Comparison of ENCODE assay signal across 15 cellular contexts in genomic region chr7:16651391-16652254, GRCh38. TPM values are rescaled to one million over a fixed set of nuclear protein-coding genes. Genes with fewer than 3 reads are reported as not detected.
DNase-seq lines count a peak whose midpoint lies in the region; ATAC-seq, FAIRE-seq and TF ChIP-seq lines count a peak whose summit lies in the region.
"Had no signal": no experiment of that assay in that cellular context is flagged by ENCODE, and none has a peak within 500 bp of the region (broad histone marks: within the 10 kb centered on the region; RNA-seq: fewer than 3 reads in every experiment).

No MANE protein-coding gene starts in this region.

- H3K4me1 Mint-ChIP-seq in CD4-positive, CD25-positive, alpha-beta regulatory T cell: peaks cover 55 to 71% (median 58%) of the 10 kb centered on the region in 4 donors
- H3K4me1 Mint-ChIP-seq in endothelial cell (ENCODE audit: unreplicated experiment): peaks cover 74% of the 10 kb centered on the region

- no peak overlapping the region for H2BK15ac ChIP-seq in IMR-90 (ENCODE audit: low read depth, low read length)

- H3K18ac ChIP-seq in IMR-90 (ENCODE audit: low read depth, low read length): no peak overlapping the region

- H3K4me3 ChIP-seq in CD4-positive, CD25-positive, alpha-beta regulatory T cell (ENCODE audit: low read depth, low read length): peak overlapping the region; percentile 22
- no peak overlapping the region for H3K4me3 ChIP-seq in IMR-90 (ENCODE audit: insufficient read depth, low read depth, low read length)
- H3K4me3 ChIP-seq in keratinocyte (ENCODE audit: control insufficient read depth in 2 of 3, extremely low read depth in 1 of 3, insufficient read depth in 2 of 3, low read depth in 1 of 3, low read length in 3 of 3): no peak overlapping the region
- H3K4me3 ChIP-seq: colonic mucosa had no signal

- H3K9me1 ChIP-seq in IMR-90 (ENCODE audit: insufficient read depth, low read length): peaks cover 10% of the 10 kb centered on the region
- H3K9me1 ChIP-seq in keratinocyte (ENCODE audit: control insufficient read depth, extremely low read depth, insufficient read depth, low read length): no peaks in the 10 kb centered on the region

- H3K56ac ChIP-seq in IMR-90 (ENCODE audit: extremely low read depth, insufficient read depth, low read length): no peak overlapping the region

- no peak overlapping the region for H3K14ac ChIP-seq in IMR-90 (replicated peaks; ENCODE audit: low read depth, low read length)

- no peak overlapping the region for H4K91ac ChIP-seq in IMR-90 (ENCODE audit: insufficient read depth, low read depth, low read length)

- CTCF ChIA-PET in IMR-90 (lab: Yijun Ruan, JAX): no interaction called here
- CTCF ChIA-PET in GM10248 (lab: Yijun Ruan, JAX): interaction anchor here (0.9 to 1.6 kb wide), 5 partner anchors 10 to 93 kb away, joined by 3 to 5 read pairs (median 3); no protein-coding TSS in a partner anchor

- no peaks in the 10 kb centered on the region for H3K9me3 ChIP-seq in CD4-positive, CD25-positive, alpha-beta regulatory T cell (ENCODE audit: control insufficient read depth in 2 of 2, low read length in 2 of 2)
- H3K9me3 ChIP-seq in IMR-90 (ENCODE audit: control insufficient read depth, insufficient read depth, low read length): no peaks in the 10 kb centered on the region
- no peaks in the 10 kb centered on the region for H3K9me3 ChIP-seq in keratinocyte (ENCODE audit: control insufficient read depth, low read depth, low read length)
- H3K9me3 ChIP-seq: colonic mucosa had no signal

- H3K9me3 Mint-ChIP-seq in CD4-positive, CD25-positive, alpha-beta regulatory T cell: no peaks in the 10 kb centered on the region
- H3K9me3 Mint-ChIP-seq in endothelial cell (ENCODE audit: unreplicated experiment): no peaks in the 10 kb centered on the region
- H3K9me3 Mint-ChIP-seq: activated B cell treated with CpG ODN at 0.5 μM for 24 hours; nephron; T-helper 1 cell treated with Interleukin-12 subunit alpha and Interleukin-12 subunit beta and Interleukin-4 antibody, amounts not matched to agents 30 μg/mL and 1 μg/mL, for 36 hours had no signal

- H3K27ac ChIP-seq in CD4-positive, CD25-positive, alpha-beta regulatory T cell (ENCODE audit: insufficient read depth, low read length, poor library complexity, severe bottlenecking): no peak overlapping the region
- H3K27ac ChIP-seq in IMR-90 (ENCODE audit: insufficient read depth, low read length): no peak overlapping the region
- no peak overlapping the region for H3K27ac ChIP-seq in keratinocyte (ENCODE audit: control insufficient read depth, insufficient read depth, low read length)
- H3K27ac ChIP-seq: colonic mucosa had no signal

- H3K9ac ChIP-seq in IMR-90 (ENCODE audit: low read depth, low read length) (no peak overlapping the region), keratinocyte (ENCODE audit: control insufficient read depth, extremely low read depth, insufficient read depth, low read length) (no peak overlapping the region)

- peaks cover 4% of the 10 kb centered on the region for H3K36me3 Mint-ChIP-seq in CD4-positive, CD25-positive, alpha-beta regulatory T cell
- H3K36me3 Mint-ChIP-seq in endothelial cell (ENCODE audit: low read depth, unreplicated experiment): peaks cover 9% of the 10 kb centered on the region

- TF ChIP-seq RAD21 in IMR-90 (IDR thresholded peaks at IDR 0.05; ENCODE audit: low read length): no peak

- in situ Hi-C loops in IMR-90 (cut with MboI; ENCODE audit: low sequenced_read_pairs): no loop called here

- H2AK5ac ChIP-seq in IMR-90 (ENCODE audit: low read depth, low read length): peak overlapping the region; percentile 20; the same call in 1 of the 2 replicates

- no peak overlapping the region for H3K27ac Mint-ChIP-seq in CD4-positive, CD25-positive, alpha-beta regulatory T cell
- H3K27ac Mint-ChIP-seq in endothelial cell (ENCODE audit: unreplicated experiment): peak overlapping the region; percentile 78
- H3K27ac Mint-ChIP-seq: activated B cell treated with CpG ODN at 0.5 μM for 24 hours; T-helper 1 cell treated with Interleukin-12 subunit alpha and Interleukin-12 subunit beta and Interleukin-4 antibody, amounts not matched to agents 30 μg/mL and 1 μg/mL, for 36 hours had no signal

- intact Hi-C loops in IMR-90 (cut with micrococcal nuclease): no loop called here

- TF ChIP-seq POLR2A in IMR-90 (IDR thresholded peaks at IDR 0.05; ENCODE audit: low read depth, low read length): no peak

- H3K4me1 ChIP-seq in CD4-positive, CD25-positive, alpha-beta regulatory T cell (ENCODE audit: control insufficient read depth, insufficient read depth, low read length, poor library complexity, severe bottlenecking): peaks cover 33% of the 10 kb centered on the region
- H3K4me1 ChIP-seq in IMR-90 (ENCODE audit: control insufficient read depth, insufficient read depth, low read length): peaks cover 4% of the 10 kb centered on the region
- H3K4me1 ChIP-seq in keratinocyte (ENCODE audit: control insufficient read depth, extremely low read depth, insufficient read depth, low read length): peaks cover 61% of the 10 kb centered on the region

- WGBS in IMR-90 (ENCODE audit: extremely low coverage in 2 of 2, insufficient read length in 1 of 2), 2 experiments: 77 to 100% methylated on average over 1 to 5 of the region's 9 CpGs

- 0 out of 4 replicates have a peak overlapping the region, but pooled peaks of 1 of the 2 experiments have one; percentile 9 for H4K8ac ChIP-seq in IMR-90 (ENCODE audit: low read depth in 2 of 2, low read length in 2 of 2)

- POLR2A ChIA-PET in IMR-90 (lab: Charles Lee; ENCODE audit: unreplicated experiment): no interaction called here
- POLR2A ChIA-PET in GM10248 (lab: Yijun Ruan, JAX): no interaction called here

- H2BK5ac ChIP-seq in IMR-90 (ENCODE audit: low read depth, low read length, poor library complexity, severe bottlenecking): no peak overlapping the region

- H3K79me2 ChIP-seq in keratinocyte (ENCODE audit: control insufficient read depth, insufficient read depth, low read length): peaks cover 90% of the 10 kb centered on the region

- H4K20me1 ChIP-seq in IMR-90 (ENCODE audit: insufficient read depth, low read length): peaks cover 16% of the 10 kb centered on the region; the same call in 1 of the 2 replicates
- peaks cover 6% of the 10 kb centered on the region for H4K20me1 ChIP-seq in keratinocyte (ENCODE audit: control insufficient read depth, extremely low read depth, insufficient read depth, low read length)

- H3K36me3 ChIP-seq in CD4-positive, CD25-positive, alpha-beta regulatory T cell (ENCODE audit: control insufficient read depth, insufficient read depth, low read length): no peaks in the 10 kb centered on the region
- no peaks in the 10 kb centered on the region for H3K36me3 ChIP-seq in IMR-90 (ENCODE audit: control insufficient read depth, insufficient read depth, low read length)
- no peaks in the 10 kb centered on the region for H3K36me3 ChIP-seq in keratinocyte (ENCODE audit: control insufficient read depth in 2 of 2, extremely low read depth in 1 of 2, insufficient read depth in 2 of 2, low read length in 2 of 2)
- H3K36me3 ChIP-seq: colonic mucosa had no signal

- TF ChIP-seq CTCF in IMR-90 (conservative IDR thresholded peaks at IDR 0.05; ENCODE audit: low read depth, low read length) (no peak), endothelial cell (IDR thresholded peaks at IDR 0.05; ENCODE audit: unreplicated experiment) (no peak), keratinocyte (optimal IDR thresholded peaks at IDR 0.05 in 1 of 3, IDR thresholded peaks at IDR 0.05 in 1 of 3, conservative IDR thresholded peaks at IDR 0.05 in 1 of 3; ENCODE audit: extremely low read depth in 1 of 3, insufficient read depth in 2 of 3, low read length in 3 of 3) (no peak), GM10248 (IDR thresholded peaks at IDR 0.05; ENCODE audit: control extremely low read depth, extremely low read depth, low read depth, missing control alignments) (no peak)

- no peak for ATAC-seq in CD4-positive, CD25-positive, alpha-beta regulatory T cell (ENCODE audit: low read depth in 2 of 2)
- ATAC-seq in IMR-90 (ENCODE audit: low read depth) (no peak), GM19467 (IDR thresholded peaks at IDR 0.05; ENCODE audit: unreplicated experiment) (no peak)

- dilution Hi-C loops in IMR-90 (cut with HindIII; ENCODE audit: low sequenced_read_pairs, unreplicated experiment): no loop called here
- dilution Hi-C loops in keratinocyte (cut with MboI; ENCODE audit: extremely low pct_ligation_motif_present, low sequenced_read_pairs): no loop called here

- H3K4me3 Mint-ChIP-seq in CD4-positive, CD25-positive, alpha-beta regulatory T cell: peak overlapping the region in 3 of 4 donors; percentile 10 to 41 (median 40)
- peak overlapping the region; percentile 72 for H3K4me3 Mint-ChIP-seq in endothelial cell (ENCODE audit: unreplicated experiment)
- H3K4me3 Mint-ChIP-seq: activated B cell treated with CpG ODN at 0.5 μM for 24 hours; T-helper 1 cell treated with Interleukin-12 subunit alpha and Interleukin-12 subunit beta and Interleukin-4 antibody, amounts not matched to agents 30 μg/mL and 1 μg/mL, for 36 hours had no signal

- no peak overlapping the region for H2BK20ac ChIP-seq in IMR-90 (ENCODE audit: low read depth, low read length)

- FAIRE-seq in keratinocyte (lab: Jason Lieb, UNC): peak; percentile 17
- FAIRE-seq: GM12891 had no signal

- peaks cover 28 to 64% of the 10 kb centered on the region in 2 experiments for H3K79me1 ChIP-seq in IMR-90 (ENCODE audit: low read depth in 1 of 2, low read length in 2 of 2)

- no peak overlapping the region for H2BK120ac ChIP-seq in IMR-90 (ENCODE audit: low read depth, low read length)

- no peak overlapping the region for H3K4ac ChIP-seq in IMR-90 (ENCODE audit: low read depth, low read length)

- no peak overlapping the region for H2AFZ ChIP-seq in IMR-90 (replicated peaks; ENCODE audit: low read length, poor library complexity)
- no peak overlapping the region for H2AFZ ChIP-seq in keratinocyte (ENCODE audit: control insufficient read depth, low read length)

- H3K27me3 Mint-ChIP-seq in CD4-positive, CD25-positive, alpha-beta regulatory T cell: no peaks in the 10 kb centered on the region
- peaks cover 5% of the 10 kb centered on the region for H3K27me3 Mint-ChIP-seq in endothelial cell (ENCODE audit: unreplicated experiment)
- H3K27me3 Mint-ChIP-seq: activated B cell treated with CpG ODN at 0.5 μM for 24 hours had no signal

- no peaks in the 10 kb centered on the region for H3K27me3 ChIP-seq in CD4-positive, CD25-positive, alpha-beta regulatory T cell (ENCODE audit: control insufficient read depth, insufficient read depth, low read length)
- H3K27me3 ChIP-seq in IMR-90 (ENCODE audit: control insufficient read depth, insufficient read depth, low read length) (no peaks in the 10 kb centered on the region), keratinocyte (ENCODE audit: control insufficient read depth, extremely low read depth, insufficient read depth, low read length) (no peaks in the 10 kb centered on the region)
- H3K27me3 ChIP-seq: colonic mucosa had no signal

- no peak overlapping the region for H2AK9ac ChIP-seq in IMR-90 (replicated peaks; ENCODE audit: low read depth, low read length, poor library complexity)

- no peak overlapping the region for H4K5ac ChIP-seq in IMR-90 (ENCODE audit: low read depth, low read length)

- no peak overlapping the region for H3K23ac ChIP-seq in IMR-90 (ENCODE audit: low read depth, low read length)

- DNase-seq in CD4-positive, CD25-positive, alpha-beta regulatory T cell: peak in 1 of 3 donors; percentile 19
- DNase-seq in IMR-90: no peak
- no peak for DNase-seq in endothelial cell (ENCODE audit: low spot score)
- DNase-seq in keratinocyte (ENCODE audit: low read depth, low spot score): no peak
- no peak for DNase-seq in NCI-H1436 treated with DMSO at 0.1 percent for 48 hours (lab: John Stamatoyannopoulos, UW)
- DNase-seq in GM10248 (ENCODE audit: extremely low spot score): no peak
- DNase-seq: activated B cell treated with CpG ODN at 0.5 μM for 24 hours; activated effector memory CD4-positive, alpha-beta T cell treated with Interleukin-2 at 50 U/mL for 16 hours; colonic mucosa; mesenchymal stem cell; SHP77 treated with DMSO at 0.1 percent for 48 hours had no signal

- BruUV-seq in IMR-90 (replicated peaks; lab: Mats Ljungman, UMichigan): no TSS peak

- no peak overlapping the region for H3K4me2 ChIP-seq in IMR-90 (ENCODE audit: low read depth, low read length)
- H3K4me2 ChIP-seq in keratinocyte (ENCODE audit: control insufficient read depth, extremely low read depth, insufficient read depth, low read depth, low read length): no peak overlapping the region

RNA-seq across cellular contexts. Expression of gene BZW2, which starts 5.6 kb away (rescaled TPM):
- total RNA-seq in CD4-positive, CD25-positive, alpha-beta regulatory T cell: 24.2 TPM
- 10 to 100 TPM; 40.8 to 54.4 (median 49.8) TPM for polyA plus RNA-seq in CD4-positive, CD25-positive, alpha-beta regulatory T cell
- total RNA-seq in IMR-90 (2012; rRNA removed): 58.1 and 65.0 TPM in 2 replicates
- 86.1 and 92.9 TPM in 2 replicates for polyA plus RNA-seq in IMR-90 (2012; rRNA removed)
- 28.3 and 30.7 TPM in 2 replicates for polyA plus RNA-seq in IMR-90 (2012; cell fraction: cytosol; rRNA removed)
- polyA plus RNA-seq in IMR-90 (2012; cell fraction: nucleus; rRNA removed; ENCODE audit: low replicate concordance): 10.4 and 40.8 TPM in 2 replicates
- 141 TPM for total RNA-seq in endothelial cell (ENCODE audit: unreplicated experiment)
- 49.5 to 89.1 TPM (median 65.7 TPM) in 3 replicates for polyA plus RNA-seq in keratinocyte
- polyA plus RNA-seq in keratinocyte (2011; ENCODE audit: low read depth): 114 TPM
- 76.6 and 85.1 TPM in 2 replicates for polyA plus RNA-seq in keratinocyte (2011; cell fraction: cytosol; rRNA removed)
- polyA plus RNA-seq in keratinocyte (2011; cell fraction: nucleus; rRNA removed): 67.3 and 72.4 TPM in 2 replicates
- 57.9 and 63.0 TPM in 2 replicates for polyA plus RNA-seq in keratinocyte (2012; ENCODE audit: low replicate concordance)
- polyA minus RNA-seq in keratinocyte: 18.0 to 58.3 TPM (median 39.3 TPM) in 3 replicates
- polyA minus RNA-seq in keratinocyte (2011; cell fraction: cytosol; rRNA and poly(A)+ RNA removed): 21.9 TPM
- 13.2 and 33.8 TPM in 2 replicates for polyA minus RNA-seq in keratinocyte (2011; cell fraction: nucleus; rRNA and poly(A)+ RNA removed)

RNA-seq across cellular contexts. Expression of gene ANKMY2, which starts 6.1 kb away (rescaled TPM):
- total RNA-seq in CD4-positive, CD25-positive, alpha-beta regulatory T cell: 12.1 TPM
- 10 to 100 TPM; 18.0 to 24.2 (median 20.1) TPM for polyA plus RNA-seq in CD4-positive, CD25-positive, alpha-beta regulatory T cell
- total RNA-seq in IMR-90 (2012; rRNA removed): 41.9 and 43.6 TPM in 2 replicates
- polyA plus RNA-seq in IMR-90 (2012; rRNA removed): 15.8 and 19.5 TPM in 2 replicates
- polyA plus RNA-seq in IMR-90 (2012; cell fraction: cytosol; rRNA removed): 5.3 TPM in 2 replicates
- polyA plus RNA-seq in IMR-90 (2012; cell fraction: nucleus; rRNA removed; ENCODE audit: low replicate concordance): 3.9 and 25.7 TPM in 2 replicates
- total RNA-seq in endothelial cell (ENCODE audit: unreplicated experiment): 20.5 TPM
- polyA plus RNA-seq in keratinocyte: 9.5 to 13.3 TPM (median 10.0 TPM) in 3 replicates
- 7.3 TPM for polyA plus RNA-seq in keratinocyte (2011; ENCODE audit: low read depth)
- polyA plus RNA-seq in keratinocyte (2011; cell fraction: cytosol; rRNA removed): 5.6 and 9.8 TPM in 2 replicates
- polyA plus RNA-seq in keratinocyte (2011; cell fraction: nucleus; rRNA removed): 14.5 and 15.6 TPM in 2 replicates
- polyA plus RNA-seq in keratinocyte (2012; ENCODE audit: low replicate concordance): 4.1 and 7.6 TPM in 2 replicates
- polyA minus RNA-seq in keratinocyte: 2.4 to 12.7 TPM (median 7.5 TPM) in 3 replicates
- polyA minus RNA-seq in keratinocyte (2011; cell fraction: cytosol; rRNA and poly(A)+ RNA removed): 5.0 TPM
- 4.5 and 8.1 TPM in 2 replicates for polyA minus RNA-seq in keratinocyte (2011; cell fraction: nucleus; rRNA and poly(A)+ RNA removed)
